In genomic region chr3:12423918-12424634, GRCh38 we compare ENCODE assay signal across 9 cellular contexts.
A peak's percentile ranks its signal among the peaks of the same experiment; 100 is the strongest.
DNase-seq lines count a peak whose midpoint lies in the region; ATAC-seq lines count a peak whose summit lies in the region.
"Had no signal": no experiment of that assay in that cellular context is flagged by ENCODE, and none has a peak within 500 bp of the region (broad histone marks: within the 10 kb centered on the region; RNA-seq: fewer than 3 reads in every experiment).

No MANE protein-coding gene starts in this region.

- H3K9me3 Mint-ChIP-seq in activated naive CD4-positive, alpha-beta T cell treated with anti-CD3 and anti-CD28 coated beads for 36 hours: no peaks in the 10 kb centered on the region
- no peaks in the 10 kb centered on the region for H3K9me3 Mint-ChIP-seq in activated CD4-positive, alpha-beta memory T cell treated with anti-CD3 and anti-CD28 coated beads, Interleukin-2, amount 10 ng/mL, durations not matched to agents 7 days and 5 days
- H3K9me3 Mint-ChIP-seq in stimulated activated naive CD8-positive, alpha-beta T cell treated with anti-CD3 and anti-CD28 coated beads, Interleukin-15, amount 100 ng/mL, for 72 hours: no peaks in the 10 kb centered on the region

- CTCF ChIA-PET in activated naive CD4-positive, alpha-beta T cell treated with anti-CD3 and anti-CD28 coated beads for 36 hours (lab: Charles Lee): no interaction called here
- CTCF ChIA-PET in activated CD4-positive, alpha-beta memory T cell treated with anti-CD3 and anti-CD28 coated beads, Interleukin-2, amount 10 ng/mL, durations not matched to agents 7 days and 5 days (lab: Charles Lee): no interaction called here

- intact Hi-C loops in activated naive CD4-positive, alpha-beta T cell treated with anti-CD3 and anti-CD28 coated beads for 36 hours (cut with micrococcal nuclease): no loop called here

- no peak overlapping the region for H3K27ac Mint-ChIP-seq in activated naive CD4-positive, alpha-beta T cell treated with anti-CD3 and anti-CD28 coated beads for 36 hours
- H3K27ac Mint-ChIP-seq in activated CD4-positive, alpha-beta memory T cell treated with anti-CD3 and anti-CD28 coated beads, Interleukin-2, amount 10 ng/mL, durations not matched to agents 7 days and 5 days: peak overlapping the region; percentile 17
- H3K27ac Mint-ChIP-seq in stimulated activated naive CD8-positive, alpha-beta T cell treated with anti-CD3 and anti-CD28 coated beads, Interleukin-15, amount 100 ng/mL, for 72 hours: peak overlapping the region in 1 of 2 donors; percentile 27

- H3K4me3 Mint-ChIP-seq in activated naive CD4-positive, alpha-beta T cell treated with anti-CD3 and anti-CD28 coated beads for 36 hours: no peak overlapping the region
- no peak overlapping the region for H3K4me3 Mint-ChIP-seq in activated CD4-positive, alpha-beta memory T cell treated with anti-CD3 and anti-CD28 coated beads, Interleukin-2, amount 10 ng/mL, durations not matched to agents 7 days and 5 days
- H3K4me3 Mint-ChIP-seq in stimulated activated naive CD8-positive, alpha-beta T cell treated with anti-CD3 and anti-CD28 coated beads, Interleukin-15, amount 100 ng/mL, for 72 hours: no peak overlapping the region

- ATAC-seq in left lobe of liver: peak; percentile 88
- peak; percentile 78 for ATAC-seq in stimulated activated naive CD8-positive, alpha-beta T cell treated with anti-CD3 and anti-CD28 coated beads, Interleukin-15, amount 100 ng/mL, for 72 hours

- POLR2A ChIA-PET in activated CD4-positive, alpha-beta memory T cell treated with anti-CD3 and anti-CD28 coated beads, Interleukin-2, amount 10 ng/mL, durations not matched to agents 7 days and 5 days (lab: Charles Lee): no interaction called here

- H3K27me3 Mint-ChIP-seq in activated naive CD4-positive, alpha-beta T cell treated with anti-CD3 and anti-CD28 coated beads for 36 hours (ENCODE audit: low read depth): peaks cover 7% of the 10 kb centered on the region
- no peaks in the 10 kb centered on the region for H3K27me3 Mint-ChIP-seq in activated CD4-positive, alpha-beta memory T cell treated with anti-CD3 and anti-CD28 coated beads, Interleukin-2, amount 10 ng/mL, durations not matched to agents 7 days and 5 days
- H3K27me3 Mint-ChIP-seq in stimulated activated naive CD8-positive, alpha-beta T cell treated with anti-CD3 and anti-CD28 coated beads, Interleukin-15, amount 100 ng/mL, for 72 hours: peaks cover 39% of the 10 kb centered on the region

- peak; percentile 22 for DNase-seq in activated naive CD4-positive, alpha-beta T cell treated with anti-CD3 and anti-CD28 coated beads for 36 hours
- no peak for DNase-seq in activated naive CD4-positive, alpha-beta T cell (lab: John Stamatoyannopoulos, UW)
- peak; percentile 20 for DNase-seq in activated CD4-positive, alpha-beta memory T cell treated with anti-CD3 and anti-CD28 coated beads, Interleukin-2, amount 10 ng/mL, durations not matched to agents 7 days and 5 days
- DNase-seq in left lobe of liver (ENCODE audit: low spot score): peak; percentile 83
- DNase-seq in stimulated activated naive CD8-positive, alpha-beta T cell treated with anti-CD3 and anti-CD28 coated beads, Interleukin-15, amount 100 ng/mL, for 72 hours: no peak
- DNase-seq in NCI-H2107 (lab: John Stamatoyannopoulos, UW): no peak
- no peak for DNase-seq in NCI-H128 (lab: John Stamatoyannopoulos, UW; ENCODE audit: unreplicated experiment)
- no peak for DNase-seq in foreskin melanocyte
- DNase-seq: NCI-H524 treated with DMSO at 0.1 percent for 48 hours had no signal

- H3K4me1 Mint-ChIP-seq in activated naive CD4-positive, alpha-beta T cell treated with anti-CD3 and anti-CD28 coated beads for 36 hours (ENCODE audit: low read depth): peaks cover 15% of the 10 kb centered on the region
- peaks cover 31% of the 10 kb centered on the region for H3K4me1 Mint-ChIP-seq in activated CD4-positive, alpha-beta memory T cell treated with anti-CD3 and anti-CD28 coated beads, Interleukin-2, amount 10 ng/mL, durations not matched to agents 7 days and 5 days
- peaks cover 15% of the 10 kb centered on the region for H3K4me1 Mint-ChIP-seq in stimulated activated naive CD8-positive, alpha-beta T cell treated with anti-CD3 and anti-CD28 coated beads, Interleukin-15, amount 100 ng/mL, for 72 hours

- no peaks in the 10 kb centered on the region for H3K36me3 Mint-ChIP-seq in activated naive CD4-positive, alpha-beta T cell treated with anti-CD3 and anti-CD28 coated beads for 36 hours (ENCODE audit: low read depth)
- H3K36me3 Mint-ChIP-seq in activated CD4-positive, alpha-beta memory T cell treated with anti-CD3 and anti-CD28 coated beads, Interleukin-2, amount 10 ng/mL, durations not matched to agents 7 days and 5 days (ENCODE audit: low read depth): no peaks in the 10 kb centered on the region

Comparison
In these comparisons a context has a peak if more than half of its experiments do, and no peak if none do; other contexts are left out.
1. DNase-seq: peak in activated naive CD4-positive, alpha-beta T cell treated with anti-CD3 and anti-CD28 coated beads for 36 hours (single experiment), activated CD4-positive, alpha-beta memory T cell treated with anti-CD3 and anti-CD28 coated beads, Interleukin-2, amount 10 ng/mL, durations not matched to agents 7 days and 5 days (single experiment) and left lobe of liver (single experiment); none in activated naive CD4-positive, alpha-beta T cell (0 of 4), stimulated activated naive CD8-positive, alpha-beta T cell treated with anti-CD3 and anti-CD28 coated beads, Interleukin-15, amount 100 ng/mL, for 72 hours (0 of 2), NCI-H2107 (single experiment), NCI-H128 (single experiment) and foreskin melanocyte (single experiment).